ENCODE assay signal across 15 cellular contexts in the genomic region with DNA sequence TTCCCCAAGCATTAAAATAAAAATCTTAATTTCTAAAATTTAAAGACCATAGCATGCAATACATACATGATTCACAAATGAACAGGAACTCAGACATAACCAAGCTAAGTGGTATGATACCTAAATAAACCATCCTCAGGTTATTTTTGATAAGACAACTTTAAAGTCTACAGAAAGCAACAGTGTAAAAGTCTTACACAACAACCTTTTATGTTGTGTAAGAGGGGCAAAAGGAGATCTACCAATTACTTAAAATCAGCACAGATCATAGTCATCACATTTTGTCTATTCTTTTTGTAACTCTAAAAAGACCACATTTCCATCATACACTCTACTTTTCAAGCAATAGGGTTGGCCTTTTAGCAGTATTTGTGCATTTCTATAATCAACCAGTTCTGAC.
"Had no signal": no experiment of that assay in that cellular context is flagged by ENCODE, and none has a peak within 500 bp of the region (broad histone marks: within the 10 kb centered on the region; RNA-seq: fewer than 3 reads in every experiment).

No MANE protein-coding gene starts in this region.

- H3K36me3 ChIP-seq: adrenal gland, thoracic aorta had no signal

- H3K9me3 Mint-ChIP-seq: activated B cell treated with CpG ODN at 0.5 μM for 24 hours; activated CD4-positive, alpha-beta T cell treated with anti-CD3 and anti-CD28 coated beads, Interleukin-2, amount 10 ng/mL, durations not matched to agents 24 days and 14 days; stimulated activated effector memory CD8-positive, alpha-beta T cell treated with anti-CD3 and anti-CD28 coated beads, Interleukin-12 subunit alpha, Interleukin-12 subunit beta, amount 100 ng/mL, for 72 hours had no signal

- DNase-seq: activated B cell treated with CpG ODN at 0.5 μM for 24 hours; activated CD4-positive, alpha-beta T cell treated with anti-CD3 and anti-CD28 coated beads, Interleukin-2, amount 10 ng/mL, durations not matched to agents 24 days and 14 days; activated CD8-positive, alpha-beta memory T cell treated with anti-CD3 and anti-CD28 coated beads for 24 hours; activated naive CD4-positive, alpha-beta T cell treated with Interleukin-2 at 50 U/mL for 16 hours; adrenal gland; dorsolateral prefrontal cortex; erythroblast; heart right ventricle; left cardiac atrium; lower lobe of right lung; retina; T-helper 2 cell had no signal

- ATAC-seq: gastroesophageal sphincter; heart right ventricle; left cardiac atrium; lower lobe of right lung; stimulated activated effector memory CD8-positive, alpha-beta T cell treated with anti-CD3 and anti-CD28 coated beads, Interleukin-12 subunit alpha, Interleukin-12 subunit beta, amount 100 ng/mL, for 72 hours had no signal

- H3K9me3 ChIP-seq: adrenal gland, gastroesophageal sphincter, heart right ventricle, lower lobe of right lung, thoracic aorta had no signal

- H3K4me3 Mint-ChIP-seq: activated B cell treated with CpG ODN at 0.5 μM for 24 hours; activated CD4-positive, alpha-beta T cell treated with anti-CD3 and anti-CD28 coated beads, Interleukin-2, amount 10 ng/mL, durations not matched to agents 24 days and 14 days; stimulated activated effector memory CD8-positive, alpha-beta T cell treated with anti-CD3 and anti-CD28 coated beads, Interleukin-12 subunit alpha, Interleukin-12 subunit beta, amount 100 ng/mL, for 72 hours had no signal

- H3K27me3 Mint-ChIP-seq: activated B cell treated with CpG ODN at 0.5 μM for 24 hours; activated CD4-positive, alpha-beta T cell treated with anti-CD3 and anti-CD28 coated beads, Interleukin-2, amount 10 ng/mL, durations not matched to agents 24 days and 14 days had no signal

- H3K27ac ChIP-seq: adrenal gland, dorsolateral prefrontal cortex, gastroesophageal sphincter, heart right ventricle, lower lobe of right lung, thoracic aorta had no signal

- H3K27ac Mint-ChIP-seq: activated B cell treated with CpG ODN at 0.5 μM for 24 hours; activated CD4-positive, alpha-beta T cell treated with anti-CD3 and anti-CD28 coated beads, Interleukin-2, amount 10 ng/mL, durations not matched to agents 24 days and 14 days; stimulated activated effector memory CD8-positive, alpha-beta T cell treated with anti-CD3 and anti-CD28 coated beads, Interleukin-12 subunit alpha, Interleukin-12 subunit beta, amount 100 ng/mL, for 72 hours had no signal

- H3K4me3 ChIP-seq: adrenal gland, dorsolateral prefrontal cortex, gastroesophageal sphincter, heart right ventricle, lower lobe of right lung, thoracic aorta had no signal

- H3K27me3 ChIP-seq: adrenal gland, dorsolateral prefrontal cortex, gastroesophageal sphincter, heart right ventricle had no signal
